ENCODE assay signal across 34 cellular contexts in the genomic region with DNA sequence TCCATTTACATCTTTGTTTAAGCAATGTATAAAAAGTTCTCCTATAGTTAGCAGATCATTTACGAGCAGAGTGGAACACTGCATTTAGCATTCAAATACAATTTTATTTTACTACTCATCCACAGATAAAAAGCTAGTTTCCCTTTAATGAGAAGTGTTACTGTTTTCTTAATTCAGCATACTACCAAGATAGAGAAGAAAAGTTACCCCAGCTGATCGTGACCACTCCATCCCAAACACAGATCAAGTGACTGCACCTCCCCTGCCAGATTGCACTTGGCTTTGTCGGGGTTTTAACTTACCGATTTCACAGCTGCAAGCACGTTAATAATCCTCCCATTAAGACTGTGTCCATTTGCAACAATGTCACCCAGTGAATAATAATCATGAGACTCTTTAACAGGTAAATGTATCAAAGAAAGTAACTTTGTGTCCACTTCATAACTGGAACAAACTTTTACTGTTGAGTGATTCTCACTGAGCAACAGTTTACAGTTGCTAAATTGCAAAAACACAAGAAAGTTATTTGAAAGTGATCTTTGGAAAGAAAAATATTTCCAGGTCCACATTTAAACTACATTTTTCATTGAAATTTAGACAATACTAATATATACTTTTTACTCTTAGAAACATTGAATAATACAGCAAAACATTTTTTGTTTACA. TPM values are rescaled to one million over a fixed set of nuclear protein-coding genes. Genes with fewer than 3 reads are reported as not detected.
"Had no signal": no experiment of that assay in that cellular context is flagged by ENCODE, and none has a peak within 500 bp of the region (broad histone marks: within the 10 kb centered on the region; RNA-seq: fewer than 3 reads in every experiment).

No MANE protein-coding gene starts in this region.

- H3K36me3 Mint-ChIP-seq: activated naive CD8-positive, alpha-beta T cell treated with anti-CD3 and anti-CD28 coated beads, Interleukin-2, amount 10 ng/mL, durations not matched to agents 7 days and 5 days; brain; stimulated activated naive B cell treated with anti-CD40 and anti-IgM and Interleukin-4, amounts not matched to agents 10 μg/mL and 1 μg/mL and 100 μg/mL, for 72 hours had no signal

- H3K36me3 ChIP-seq: ascending aorta, cardiac muscle cell, colonic mucosa, left lung, lower lobe of right lung, pancreas, prostate gland, sigmoid colon, stomach, thyroid gland, upper lobe of left lung had no signal

- H3K9me3 Mint-ChIP-seq: activated B cell treated with CpG ODN at 0.5 μM for 24 hours; activated naive CD8-positive, alpha-beta T cell treated with anti-CD3 and anti-CD28 coated beads, Interleukin-2, amount 10 ng/mL, durations not matched to agents 7 days and 5 days; activated T-cell treated with anti-CD3 and anti-CD28 coated beads, Interleukin-2, amount 50 U/mL, for 24 hours; brain; nephron progenitor cell; stimulated activated naive B cell treated with anti-CD40 and anti-IgM and Interleukin-4, amounts not matched to agents 10 μg/mL and 1 μg/mL and 100 μg/mL, for 72 hours; T-helper 2 cell treated with Interferon-gamma antibody and Interleukin-4, amounts not matched to agents 5 μg/mL and 100 μg/mL, for 36 hours had no signal

- H3K9me3 ChIP-seq: ascending aorta, colonic mucosa, left lung, lower lobe of right lung, pancreas, prostate gland, sigmoid colon, stomach, thyroid gland, upper lobe of left lung had no signal

- ATAC-seq: left lung; lower lobe of right lung; pancreas; stimulated activated naive B cell treated with anti-CD40 and anti-IgM and Interleukin-4, amounts not matched to agents 10 μg/mL and 1 μg/mL and 100 μg/mL, for 72 hours had no signal

- H3K27me3 ChIP-seq: ascending aorta, colonic mucosa, thyroid gland, upper lobe of left lung had no signal

- H3K27ac Mint-ChIP-seq: activated B cell treated with CpG ODN at 0.5 μM for 24 hours; activated T-cell treated with anti-CD3 and anti-CD28 coated beads, Interleukin-2, amount 50 U/mL, for 24 hours; nephron progenitor cell; stimulated activated naive B cell treated with anti-CD40 and anti-IgM and Interleukin-4, amounts not matched to agents 10 μg/mL and 1 μg/mL and 100 μg/mL, for 72 hours; T-helper 2 cell treated with Interferon-gamma antibody and Interleukin-4, amounts not matched to agents 5 μg/mL and 100 μg/mL, for 36 hours had no signal

- H3K27ac ChIP-seq: ascending aorta, cardiac muscle cell, colonic mucosa, left lung, lower lobe of right lung, pancreas, prostate gland, sigmoid colon, stomach, thyroid gland, upper lobe of left lung had no signal

- FAIRE-seq: endometrium, frontal cortex, islet of Langerhans, pancreas had no signal

- H3K4me1 Mint-ChIP-seq: activated B cell treated with CpG ODN at 0.5 μM for 24 hours; stimulated activated naive B cell treated with anti-CD40 and anti-IgM and Interleukin-4, amounts not matched to agents 10 μg/mL and 1 μg/mL and 100 μg/mL, for 72 hours had no signal

- H3K4me3 Mint-ChIP-seq: activated B cell treated with CpG ODN at 0.5 μM for 24 hours; activated naive CD8-positive, alpha-beta T cell treated with anti-CD3 and anti-CD28 coated beads, Interleukin-2, amount 10 ng/mL, durations not matched to agents 7 days and 5 days; activated T-cell treated with anti-CD3 and anti-CD28 coated beads, Interleukin-2, amount 50 U/mL, for 24 hours; nephron progenitor cell; stimulated activated naive B cell treated with anti-CD40 and anti-IgM and Interleukin-4, amounts not matched to agents 10 μg/mL and 1 μg/mL and 100 μg/mL, for 72 hours; T-helper 2 cell treated with Interferon-gamma antibody and Interleukin-4, amounts not matched to agents 5 μg/mL and 100 μg/mL, for 36 hours had no signal

- DNase-seq: activated B cell treated with CpG ODN at 0.5 μM for 24 hours; activated CD4-positive, alpha-beta T cell treated with anti-CD3 and anti-CD28 coated beads, Interleukin-2, amount 50 U/mL, for 4 hours; activated CD8-positive, alpha-beta memory T cell treated with anti-CD3 and anti-CD28 coated beads, Interleukin-2, amount 50 U/mL, for 48 hours; activated naive CD8-positive, alpha-beta T cell treated with anti-CD3 and anti-CD28 coated beads, Interleukin-2, amount 10 ng/mL, durations not matched to agents 7 days and 5 days; activated T-cell treated with anti-CD3 and anti-CD28 coated beads, Interleukin-2, amount 50 U/mL, for 24 hours; cerebellar nuclear complex; colonic mucosa; effector CD8-positive, alpha-beta T cell; glutamatergic neuron; left lung; lower lobe of right lung; mesendoderm; nephron progenitor cell; pancreas; retina; sigmoid colon; stimulated activated CD4-positive, alpha-beta T cell treated with anti-CD3 and anti-CD28 coated beads, Interleukin-15, amount 100 ng/mL, for 24 hours; stimulated activated CD4-positive, alpha-beta T cell treated with anti-CD3 and anti-CD28 coated beads, Interleukin-2, amount 100 ng/mL, for 24 hours; stimulated activated naive B cell treated with anti-CD40 and anti-IgM and Interleukin-4, amounts not matched to agents 10 μg/mL and 1 μg/mL and 100 μg/mL, for 72 hours; stomach; T-helper 1 cell; thyroid gland; upper lobe of left lung had no signal

- H3K4me1 ChIP-seq: ascending aorta, colonic mucosa, left lung, lower lobe of right lung, pancreas, prostate gland, sigmoid colon, stomach, thyroid gland, upper lobe of left lung had no signal

- H3K4me3 ChIP-seq: ascending aorta, cardiac muscle cell, colonic mucosa, left lung, lower lobe of right lung, pancreas, prostate gland, sigmoid colon, stomach, thyroid gland, upper lobe of left lung had no signal

RNA-seq across cellular contexts. Expression of a gene that starts 14.4 kb away (rescaled TPM):
- total RNA-seq: activated B cell treated with CpG ODN at 0.5 μM for 24 hours; activated CD8-positive, alpha-beta memory T cell treated with anti-CD3 and anti-CD28 coated beads for 36 hours; activated naive CD8-positive, alpha-beta T cell treated with anti-CD3 and anti-CD28 coated beads, Interleukin-2, amount 10 ng/mL, durations not matched to agents 7 days and 5 days; ascending aorta; dermis microvascular lymphatic vessel endothelial cell; left lung; lower lobe of right lung; mononuclear cell; sigmoid colon; stomach had no signal
- polyA plus RNA-seq: cardiac muscle cell had no signal
